Comparison of ENCODE assay signal across 9 cellular contexts in the genomic region with DNA sequence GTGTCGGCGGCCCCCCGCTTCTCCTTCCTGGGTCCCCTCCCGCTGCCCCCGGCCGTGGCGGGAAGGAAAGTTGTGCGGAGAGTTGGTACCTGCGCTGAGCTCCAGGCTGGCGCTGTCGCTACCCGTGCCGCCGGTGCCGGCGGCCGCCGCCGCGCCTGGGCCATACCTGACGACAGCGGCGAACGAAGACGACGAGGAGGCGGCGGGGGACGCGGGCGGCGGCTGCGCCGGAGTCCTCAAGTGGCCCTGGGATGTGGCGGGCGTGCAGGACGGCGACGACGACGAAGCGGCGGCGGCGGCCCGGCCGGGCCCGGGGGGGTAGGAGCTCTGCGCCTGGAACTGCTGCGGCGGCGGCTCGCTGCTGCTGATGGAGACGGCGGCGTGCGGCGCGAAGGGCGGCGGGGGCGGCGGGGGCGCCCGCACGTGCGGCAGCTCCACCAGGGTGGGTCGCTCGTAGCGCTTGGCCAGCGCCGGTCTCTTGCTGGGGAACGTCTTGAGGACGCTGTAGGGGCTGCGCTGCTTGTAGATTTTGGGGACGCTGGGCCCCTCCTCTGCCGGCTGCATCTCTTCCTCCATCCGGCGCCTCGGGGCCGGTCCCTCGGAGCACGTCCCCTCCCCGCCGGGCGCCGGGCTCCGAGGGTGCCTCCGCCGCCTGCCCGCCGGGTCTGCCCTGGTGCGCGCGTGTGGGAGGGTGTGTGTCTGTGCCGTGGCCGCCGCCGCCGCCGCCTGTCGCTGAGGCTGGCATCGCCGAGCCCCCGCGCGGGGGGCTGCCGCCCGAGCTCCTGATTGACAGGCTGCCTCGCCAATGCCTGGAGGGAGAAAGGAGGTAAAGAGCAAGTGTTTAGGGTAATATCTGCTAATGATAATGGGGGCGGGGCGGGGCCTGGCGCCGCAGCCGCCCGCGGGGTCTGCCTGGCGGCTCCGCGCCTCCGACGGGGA. TPM values are rescaled to one million over a fixed set of nuclear protein-coding genes. Genes with fewer than 3 reads are reported as not detected.
A peak's percentile ranks its signal among the peaks of the same experiment; 100 is the strongest.
DNase-seq lines count a peak whose midpoint lies in the region; ATAC-seq and TF ChIP-seq lines count a peak whose summit lies in the region.
"Had no signal": no experiment of that assay in that cellular context is flagged by ENCODE, and none has a peak within 500 bp of the region (broad histone marks: within the 10 kb centered on the region; RNA-seq: fewer than 3 reads in every experiment).

No MANE protein-coding gene starts in this region.

- H3K36me3 Mint-ChIP-seq in CD4-positive, CD25-positive, alpha-beta regulatory T cell = no peaks in the 10 kb centered on the region
- peaks cover 4% of the 10 kb centered on the region for H3K36me3 Mint-ChIP-seq in chondrocyte (ENCODE audit: low read depth)
- H3K36me3 Mint-ChIP-seq in naive thymus-derived CD8-positive, alpha-beta T cell = peaks cover 0 to 4% (median 2%) of the 10 kb centered on the region in 3 donors

- H3K36me3 ChIP-seq in CD4-positive, CD25-positive, alpha-beta regulatory T cell (ENCODE audit: control insufficient read depth, insufficient read depth, low read length) = no peaks in the 10 kb centered on the region
- H3K36me3 ChIP-seq in Panc1 (ENCODE audit: control insufficient read depth, insufficient read depth, low read length) = no peaks in the 10 kb centered on the region
- no peaks in the 10 kb centered on the region for H3K36me3 ChIP-seq in urinary bladder (ENCODE audit: insufficient read depth)

- H3K27ac Mint-ChIP-seq in CD4-positive, CD25-positive, alpha-beta regulatory T cell = no peak overlapping the region
- H3K27ac Mint-ChIP-seq in chondrocyte (ENCODE audit: unreplicated experiment) = no peak overlapping the region
- no peak overlapping the region for H3K27ac Mint-ChIP-seq in naive thymus-derived CD8-positive, alpha-beta T cell

- POLR2A ChIA-PET in Panc1 (lab: Charles Lee) = no interaction called here
- POLR2A ChIA-PET in naive thymus-derived CD8-positive, alpha-beta T cell (lab: Charles Lee) = no interaction called here

- under 1% methylated on average over 121 of the region's 122 CpGs for WGBS in urinary bladder

- peaks cover 37% of the 10 kb centered on the region for H3K27me3 ChIP-seq in CD4-positive, CD25-positive, alpha-beta regulatory T cell (ENCODE audit: control insufficient read depth, insufficient read depth, low read length)
- 0 out of 2 replicates have a peak, but pooled peaks cover 2% of the 10 kb centered on the region for H3K27me3 ChIP-seq in Panc1 (ENCODE audit: control insufficient read depth, insufficient read depth, low read length)

- peak overlapping the region in 3 of 4 donors; percentile 8 to 78 (median 61) for H3K4me3 Mint-ChIP-seq in CD4-positive, CD25-positive, alpha-beta regulatory T cell
- H3K4me3 Mint-ChIP-seq in chondrocyte (ENCODE audit: unreplicated experiment) = peak overlapping the region; percentile 46
- H3K4me3 Mint-ChIP-seq in naive thymus-derived CD8-positive, alpha-beta T cell = peak overlapping the region; percentile 56 to 88 (median 70)

- ATAC-seq in CD4-positive, CD25-positive, alpha-beta regulatory T cell (ENCODE audit: low read depth in 2 of 2) = peak; percentile 38 to 43
- ATAC-seq in GM19035 (IDR thresholded peaks at IDR 0.05; ENCODE audit: unreplicated experiment) (peak; percentile 55), HG03135 (IDR thresholded peaks at IDR 0.05; ENCODE audit: unreplicated experiment) (peak; percentile 65), Panc1 (no peak)
- ATAC-seq in naive thymus-derived CD8-positive, alpha-beta T cell = peak; percentile 54 to 66

- in situ Hi-C loops in Panc1 (cut with HindIII; ENCODE audit: low pct_unique_long_range_greater_than_20kb, low sequenced_read_pairs) = no loop called here

- H3K27me3 Mint-ChIP-seq in CD4-positive, CD25-positive, alpha-beta regulatory T cell = peaks cover 54% of the 10 kb centered on the region
- H3K27me3 Mint-ChIP-seq in chondrocyte (ENCODE audit: low read depth) = peaks cover 59% of the 10 kb centered on the region
- H3K27me3 Mint-ChIP-seq in naive thymus-derived CD8-positive, alpha-beta T cell = peaks cover 32 to 60% (median 40%) of the 10 kb centered on the region in 5 donors

- DNase-seq in CD4-positive, CD25-positive, alpha-beta regulatory T cell = peak in 1 of 3 donors; percentile 16
- no peak for DNase-seq in Panc1 (ENCODE audit: low read depth, low spot score)
- DNase-seq in chondrocyte (ENCODE audit: low spot score) = no peak
- DNase-seq in naive thymus-derived CD8-positive, alpha-beta T cell = peak in 6 of 10 donors; percentile 6 to 68 (median 9)
- DNase-seq in hepatic stellate cell (ENCODE audit: low spot score) = no peak

- H3K4me1 ChIP-seq in CD4-positive, CD25-positive, alpha-beta regulatory T cell (ENCODE audit: control insufficient read depth, insufficient read depth, low read length, poor library complexity, severe bottlenecking) = peaks cover 22% of the 10 kb centered on the region
- no peaks in the 10 kb centered on the region for H3K4me1 ChIP-seq in Panc1 (ENCODE audit: control insufficient read depth, insufficient read depth, low read length)
- H3K4me1 ChIP-seq in urinary bladder (ENCODE audit: insufficient read depth) = no peaks in the 10 kb centered on the region

- H3K9me3 ChIP-seq in CD4-positive, CD25-positive, alpha-beta regulatory T cell (ENCODE audit: control insufficient read depth in 2 of 2, low read length in 2 of 2) = no peaks in the 10 kb centered on the region
- no peaks in the 10 kb centered on the region for H3K9me3 ChIP-seq in Panc1 (ENCODE audit: control insufficient read depth, insufficient read depth, low read depth, low read length)

- intact Hi-C loops in Panc1 (cut with micrococcal nuclease; ENCODE audit: unreplicated experiment) = no loop called here

- no TSS peak for BruUV-seq in Panc1 (replicated peaks; lab: Mats Ljungman, UMichigan)

- CTCF ChIA-PET in Panc1 (lab: Charles Lee) = no interaction called here

- no peak overlapping the region for H3K27ac ChIP-seq in CD4-positive, CD25-positive, alpha-beta regulatory T cell (ENCODE audit: insufficient read depth, low read length, poor library complexity, severe bottlenecking)
- H3K27ac ChIP-seq in Panc1 (ENCODE audit: low read length) = no peak overlapping the region
- no peak overlapping the region for H3K27ac ChIP-seq in urinary bladder (ENCODE audit: low read depth)

- TF ChIP-seq CTCF in Panc1 (IDR thresholded peaks at IDR 0.05) (no peak), chondrocyte (IDR thresholded peaks at IDR 0.05) (no peak)

- H3K9me3 Mint-ChIP-seq in CD4-positive, CD25-positive, alpha-beta regulatory T cell = peaks cover 0 to 4% (median 0%) of the 10 kb centered on the region in 7 donors
- H3K9me3 Mint-ChIP-seq in chondrocyte (ENCODE audit: low read depth) = no peaks in the 10 kb centered on the region
- H3K9me3 Mint-ChIP-seq in naive thymus-derived CD8-positive, alpha-beta T cell = peaks cover 0 to 4% (median 0%) of the 10 kb centered on the region in 9 donors

- no peak overlapping the region for H3K4me3 ChIP-seq in CD4-positive, CD25-positive, alpha-beta regulatory T cell (ENCODE audit: low read depth, low read length)
- H3K4me3 ChIP-seq in Panc1 (ENCODE audit: low read depth in 2 of 2, low read length in 2 of 2) (peak overlapping the region; percentile 16 to 27; a peak in 3 of 4 replicates), urinary bladder (ENCODE audit: low read depth, low read length) (peak overlapping the region; percentile 50)

- peaks cover 0 to 31% (median 14%) of the 10 kb centered on the region in 4 donors for H3K4me1 Mint-ChIP-seq in CD4-positive, CD25-positive, alpha-beta regulatory T cell
- peaks cover 20% of the 10 kb centered on the region for H3K4me1 Mint-ChIP-seq in chondrocyte (ENCODE audit: low read depth)
- peaks cover 6 to 22% (median 18%) of the 10 kb centered on the region in 4 donors for H3K4me1 Mint-ChIP-seq in naive thymus-derived CD8-positive, alpha-beta T cell

RNA-seq across cellular contexts. Expression of a gene that starts 0.6 kb away (rescaled TPM):
- total RNA-seq in CD4-positive, CD25-positive, alpha-beta regulatory T cell = 0.30 TPM
- under 1 TPM in 2 of 4 donors, not detected in 2; 0.11 to 0.56 TPM for polyA plus RNA-seq in CD4-positive, CD25-positive, alpha-beta regulatory T cell
- total RNA-seq in Panc1 (2021; ENCODE audit: unreplicated experiment) (0.03 TPM), chondrocyte (not detected in 3 replicates), urinary bladder (2.1 TPM)
- not detected for polyA plus RNA-seq in Panc1 (2012; ENCODE audit: insufficient read length)
- under 1 TPM; 0.49 to 0.85 TPM for total RNA-seq in naive thymus-derived CD8-positive, alpha-beta T cell
- under 1 TPM; 0.07 to 0.31 (median 0.20) TPM for polyA plus RNA-seq in naive thymus-derived CD8-positive, alpha-beta T cell
- polyA plus RNA-seq in urinary bladder = 0.05 TPM
- total RNA-seq: LHCN-M2 had no signal

Comparison
In these comparisons a context has a peak if more than half of its experiments do, and no peak if none do; other contexts are left out.
1. DNase-seq: peak in naive thymus-derived CD8-positive, alpha-beta T cell (6 of 10); none in Panc1 (single experiment), chondrocyte (single experiment) and hepatic stellate cell (single experiment).
2. Peak in every context shown above with its lines, with median percentiles within 50 percentile points of each other: H3K4me3 Mint-ChIP-seq.